In genomic region chr21:34545079-34545884, GRCh38 we compare ENCODE assay signal across 8 cellular contexts. TPM values are rescaled to one million over a fixed set of nuclear protein-coding genes. Genes with fewer than 3 reads are reported as not detected.
DNase-seq lines count a peak whose midpoint lies in the region; ATAC-seq, FAIRE-seq and TF ChIP-seq lines count a peak whose summit lies in the region.

No MANE protein-coding gene starts in this region.

- FAIRE-seq in GM12892 (lab: Jason Lieb, UNC) (peak; percentile 93), astrocyte (lab: Jason Lieb, UNC) (peak; percentile 72)

- no peak overlapping the region for H3K4me3 ChIP-seq in KMS-11 (IDR thresholded peaks at IDR 0.05; ENCODE audit: insufficient read depth, low read depth, low read length)
- H3K4me3 ChIP-seq in astrocyte (ENCODE audit: insufficient read depth, low read depth, low read length): peak overlapping the region; percentile 41
- H3K4me3 ChIP-seq in iPS-20b (ENCODE audit: low read length): 0 out of 2 replicates have a peak overlapping the region, but pooled peaks have one; percentile 25

- H4K20me1 ChIP-seq in KMS-11 (ENCODE audit: insufficient read depth) (no peaks in the 10 kb centered on the region), astrocyte (ENCODE audit: insufficient read depth, low read length) (no peaks in the 10 kb centered on the region)

- peak; percentile 71 for TF ChIP-seq POLR2A in GM12892 (IDR thresholded peaks at IDR 0.05; ENCODE audit: low read depth, low read length)

- peak overlapping the region; percentile 62 for H3K27ac ChIP-seq in KMS-11
- peak overlapping the region; percentile 82 for H3K27ac ChIP-seq in astrocyte (ENCODE audit: low read depth, low read length)
- H3K27ac ChIP-seq in iPS-20b (ENCODE audit: low read length): no peak overlapping the region

- peak overlapping the region; percentile 44; the same call in 1 of the 2 replicates for H2AFZ ChIP-seq in KMS-11 (ENCODE audit: low read depth)
- peak overlapping the region; percentile 59 for H2AFZ ChIP-seq in astrocyte (ENCODE audit: low read depth, low read length)

- peaks cover 33% of the 10 kb centered on the region for H3K4me1 Mint-ChIP-seq in astrocyte (ENCODE audit: low read depth, unreplicated experiment)
- H3K4me1 Mint-ChIP-seq in stimulated activated effector memory CD8-positive, alpha-beta T cell treated with anti-CD3 and anti-CD28 coated beads, Interleukin-12 subunit alpha, Interleukin-12 subunit beta, amount 100 ng/mL, for 72 hours: peaks cover 35% of the 10 kb centered on the region

- peaks cover 67% of the 10 kb centered on the region for H3K4me1 ChIP-seq in KMS-11 (ENCODE audit: low read depth, poor library complexity, severe bottlenecking)
- peaks cover 19% of the 10 kb centered on the region for H3K4me1 ChIP-seq in astrocyte (ENCODE audit: insufficient read depth, low read length)
- H3K4me1 ChIP-seq in iPS-20b (ENCODE audit: insufficient read depth, low read length): peaks cover 11% of the 10 kb centered on the region

- H3K9me3 ChIP-seq in astrocyte (ENCODE audit: insufficient read depth, low read depth, low read length) (no peaks in the 10 kb centered on the region), iPS-20b (ENCODE audit: insufficient read depth, low read depth, low read length) (no peaks in the 10 kb centered on the region)

- peak overlapping the region; percentile 69 for H3K4me3 Mint-ChIP-seq in astrocyte (ENCODE audit: unreplicated experiment)
- H3K4me3 Mint-ChIP-seq in stimulated activated effector memory CD8-positive, alpha-beta T cell treated with anti-CD3 and anti-CD28 coated beads, Interleukin-12 subunit alpha, Interleukin-12 subunit beta, amount 100 ng/mL, for 72 hours: no peak overlapping the region

- H3K36me3 ChIP-seq in KMS-11 (ENCODE audit: insufficient read depth) (no peaks in the 10 kb centered on the region), astrocyte (ENCODE audit: insufficient read depth, low read length) (no peaks in the 10 kb centered on the region), iPS-20b (ENCODE audit: insufficient read depth, low read depth, low read length) (no peaks in the 10 kb centered on the region)

- DNase-seq in GM12892 (ENCODE audit: insufficient read length) (peak; percentile 38), astrocyte (ENCODE audit: low read depth) (peak; percentile 71), SK-N-DZ (ENCODE audit: low spot score) (no peak), NCI-H1092 (lab: John Stamatoyannopoulos, UW) (no peak)
- peak in 1 of 2 donors; percentile 51 for DNase-seq in stimulated activated effector memory CD8-positive, alpha-beta T cell treated with anti-CD3 and anti-CD28 coated beads, Interleukin-12 subunit alpha, Interleukin-12 subunit beta, amount 100 ng/mL, for 72 hours (ENCODE audit: low spot score in 2 of 2)

- H3K79me2 ChIP-seq in KMS-11 (ENCODE audit: insufficient read depth, low read depth): no peaks in the 10 kb centered on the region
- H3K79me2 ChIP-seq in astrocyte (ENCODE audit: insufficient read depth, low read length): no peaks in the 10 kb centered on the region

- H3K4me2 ChIP-seq in KMS-11 (peak overlapping the region; percentile 77), astrocyte (ENCODE audit: low read length) (peak overlapping the region; percentile 79)

- H3K27ac Mint-ChIP-seq in astrocyte (ENCODE audit: unreplicated experiment): peak overlapping the region; percentile 100
- H3K27ac Mint-ChIP-seq in stimulated activated effector memory CD8-positive, alpha-beta T cell treated with anti-CD3 and anti-CD28 coated beads, Interleukin-12 subunit alpha, Interleukin-12 subunit beta, amount 100 ng/mL, for 72 hours: peak overlapping the region; percentile 63

- H3K27me3 ChIP-seq in KMS-11 (ENCODE audit: insufficient read depth, low read depth) (no peaks in the 10 kb centered on the region), astrocyte (ENCODE audit: insufficient read depth, low read length) (no peaks in the 10 kb centered on the region), iPS-20b (ENCODE audit: insufficient read depth, low read length) (no peaks in the 10 kb centered on the region)

- H3K9ac ChIP-seq in KMS-11 (peak overlapping the region; percentile 10; the same call in 1 of the 2 replicates), astrocyte (ENCODE audit: low read length) (peak overlapping the region; percentile 67), iPS-20b (ENCODE audit: low read depth, low read length) (no peak overlapping the region)

- peak; percentile 87 for ATAC-seq in GM21825 (IDR thresholded peaks at IDR 0.05; ENCODE audit: unreplicated experiment)
- ATAC-seq in stimulated activated effector memory CD8-positive, alpha-beta T cell treated with anti-CD3 and anti-CD28 coated beads, Interleukin-12 subunit alpha, Interleukin-12 subunit beta, amount 100 ng/mL, for 72 hours: peak; percentile 73

- peaks cover 3% of the 10 kb centered on the region for H3K9me3 Mint-ChIP-seq in astrocyte (ENCODE audit: unreplicated experiment)
- H3K9me3 Mint-ChIP-seq in stimulated activated effector memory CD8-positive, alpha-beta T cell treated with anti-CD3 and anti-CD28 coated beads, Interleukin-12 subunit alpha, Interleukin-12 subunit beta, amount 100 ng/mL, for 72 hours: no peaks in the 10 kb centered on the region

- H3K36me3 Mint-ChIP-seq in astrocyte (ENCODE audit: low read depth, unreplicated experiment): peaks cover 13% of the 10 kb centered on the region
- H3K36me3 Mint-ChIP-seq in stimulated activated effector memory CD8-positive, alpha-beta T cell treated with anti-CD3 and anti-CD28 coated beads, Interleukin-12 subunit alpha, Interleukin-12 subunit beta, amount 100 ng/mL, for 72 hours: peaks cover 5% of the 10 kb centered on the region

- TF ChIP-seq CTCF in KMS-11 (conservative IDR thresholded peaks at IDR 0.05; ENCODE audit: low read depth, low read length): no peak
- TF ChIP-seq CTCF in astrocyte (IDR thresholded peaks at IDR 0.05; ENCODE audit: insufficient read depth, low read depth, low read length): no peak

- H3K27me3 Mint-ChIP-seq in astrocyte (ENCODE audit: low read depth, unreplicated experiment): no peaks in the 10 kb centered on the region

RNA-seq across cellular contexts. Expression of gene KCNE1, which starts 33.3 kb away (rescaled TPM):
- polyA plus RNA-seq in GM12892 (2012; ENCODE audit: missing spikeins): not detected
- 0.43 and 0.73 TPM in 2 replicates for total RNA-seq in astrocyte
- not detected in 2 replicates for polyA plus RNA-seq in SK-N-DZ (2014; cell fraction: cytosol; rRNA removed)
- polyA plus RNA-seq in SK-N-DZ (2014; cell fraction: nucleus; rRNA removed): not detected in 2 replicates

Comparison
In these comparisons a context has a peak if more than half of its experiments do, and no peak if none do; other contexts are left out.
1. DNase-seq: peak in GM12892 (single experiment) and astrocyte (single experiment); none in SK-N-DZ (single experiment) and NCI-H1092 (single experiment).